In genomic region chr12:108455706-108456105, GRCh38 we compare ENCODE assay signal across 1 cellular context.
TF ChIP-seq lines count a peak whose summit lies in the region.

No MANE protein-coding gene starts in this region.

TF ChIP-seq in HepG2, 621 proteins besides CTCF, POLR2A, EP300 and RAD21 (continued from another document):
- no peak for TF ChIP-seq ZBED4 (CRISPR knock-in tag; IDR thresholded peaks at IDR 0.05; ENCODE audit: borderline replicate concordance)
- no peak for TF ChIP-seq SUZ12 (IDR thresholded peaks at IDR 0.05; ENCODE audit: low read depth, low read length)
- no peak for TF ChIP-seq CHD4 (IDR thresholded peaks at IDR 0.05; ENCODE audit: borderline replicate concordance, low read length)
- TF ChIP-seq, protein P1, sequence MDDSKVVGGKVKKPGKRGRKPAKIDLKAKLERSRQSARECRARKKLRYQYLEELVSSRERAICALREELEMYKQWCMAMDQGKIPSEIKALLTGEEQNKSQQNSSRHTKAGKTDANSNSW (CRISPR knock-in tag; IDR thresholded peaks at IDR 0.05; ENCODE audit: borderline replicate concordance), result no peak
